ENCODE assay signal across 8 cellular contexts in genomic region chr20:62685781-62686555, GRCh38. TPM values are rescaled to one million over a fixed set of nuclear protein-coding genes. Genes with fewer than 3 reads are reported as not detected.
DNase-seq lines count a peak whose midpoint lies in the region; ATAC-seq and TF ChIP-seq lines count a peak whose summit lies in the region.

No MANE protein-coding gene starts in this region.

- H4K20me1 ChIP-seq in GM23338 (replicated peaks; ENCODE audit: insufficient read depth) (no peaks in the 10 kb centered on the region), SK-N-SH (ENCODE audit: insufficient read depth) (no peaks in the 10 kb centered on the region)

- H3K9me3 Mint-ChIP-seq in GM23338 = no peaks in the 10 kb centered on the region; the same call in 2 of the 3 replicates
- H3K9me3 Mint-ChIP-seq in activated CD4-positive, alpha-beta memory T cell treated with anti-CD3 and anti-CD28 coated beads for 36 hours = no peaks in the 10 kb centered on the region
- no peaks in the 10 kb centered on the region for H3K9me3 Mint-ChIP-seq in natural killer cell treated with Interleukin-12 subunit alpha and Interleukin-12 subunit beta and Interleukin-15 and Interleukin-18, amount 100 ng/mL, for 72 hours

- peaks cover 16% of the 10 kb centered on the region for H3K4me1 Mint-ChIP-seq in GM23338
- peaks cover 3% of the 10 kb centered on the region for H3K4me1 Mint-ChIP-seq in activated CD4-positive, alpha-beta memory T cell treated with anti-CD3 and anti-CD28 coated beads for 36 hours (ENCODE audit: low read depth)
- peaks cover 0 to 13% of the 10 kb centered on the region in 2 donors for H3K4me1 Mint-ChIP-seq in natural killer cell treated with Interleukin-12 subunit alpha and Interleukin-12 subunit beta and Interleukin-15 and Interleukin-18, amount 100 ng/mL, for 72 hours (ENCODE audit: low read depth in 2 of 2)

- H3K4me3 ChIP-seq in GM23338 (no peak overlapping the region), SK-N-SH (ENCODE audit: low read depth in 2 of 2, low read length in 1 of 2) (no peak overlapping the region)

- CTCF ChIA-PET in activated CD4-positive, alpha-beta memory T cell treated with anti-CD3 and anti-CD28 coated beads for 36 hours (lab: Charles Lee) = interaction anchor here (0.9 to 1.5 kb wide), 4 partner anchors 18 to 122 kb away, joined by 3 to 5 read pairs (median 4); no protein-coding TSS in a partner anchor
- CTCF ChIA-PET in SK-N-SH (lab: Yijun Ruan, JAX) = interaction anchor here (1.2 to 1.5 kb wide), 2 partner anchors 17 to 105 kb away, joined by 5 read pairs; no protein-coding TSS in a partner anchor

- H3K36me3 ChIP-seq in GM23338 (ENCODE audit: insufficient read depth) = no peaks in the 10 kb centered on the region
- H3K36me3 ChIP-seq in SK-N-SH (replicated peaks in 1 of 2; ENCODE audit: control insufficient read depth in 1 of 2, insufficient read depth in 2 of 2, low read length in 1 of 2) = no peaks in the 10 kb centered on the region

- intact Hi-C loops in activated CD4-positive, alpha-beta memory T cell treated with anti-CD3 and anti-CD28 coated beads for 36 hours (cut with micrococcal nuclease) = no loop called here

- no peak overlapping the region for H3K4me3 Mint-ChIP-seq in GM23338
- H3K4me3 Mint-ChIP-seq in activated CD4-positive, alpha-beta memory T cell treated with anti-CD3 and anti-CD28 coated beads for 36 hours = no peak overlapping the region
- no peak overlapping the region for H3K4me3 Mint-ChIP-seq in natural killer cell treated with Interleukin-12 subunit alpha and Interleukin-12 subunit beta and Interleukin-15 and Interleukin-18, amount 100 ng/mL, for 72 hours

- H3K27ac ChIP-seq in GM23338 (ENCODE audit: low read depth) = no peak overlapping the region
- no peak overlapping the region for H3K27ac ChIP-seq in SK-N-SH (ENCODE audit: low read depth in 2 of 2, low read length in 1 of 2)

- H3K27me3 Mint-ChIP-seq in GM23338 (ENCODE audit: insufficient read depth, low read depth, poor library complexity) = peaks cover 15% of the 10 kb centered on the region
- peaks cover 3% of the 10 kb centered on the region for H3K27me3 Mint-ChIP-seq in activated CD4-positive, alpha-beta memory T cell treated with anti-CD3 and anti-CD28 coated beads for 36 hours
- peaks cover 0 to 9% of the 10 kb centered on the region in 2 donors for H3K27me3 Mint-ChIP-seq in natural killer cell treated with Interleukin-12 subunit alpha and Interleukin-12 subunit beta and Interleukin-15 and Interleukin-18, amount 100 ng/mL, for 72 hours

- no peak overlapping the region for H3K9ac ChIP-seq in SK-N-SH

- ATAC-seq in GM23338 (peak; percentile 54), GM19324 (IDR thresholded peaks at IDR 0.05; ENCODE audit: low FRiP score, unreplicated experiment) (no peak)
- ATAC-seq in natural killer cell treated with Interleukin-12 subunit alpha and Interleukin-12 subunit beta and Interleukin-15 and Interleukin-18, amount 100 ng/mL, for 72 hours = peak; percentile 17 to 48

- no peak for TF ChIP-seq EP300 in SK-N-SH (IDR thresholded peaks at IDR 0.05; ENCODE audit: borderline replicate concordance in 1 of 2, low read depth in 1 of 2, low read length in 1 of 2)

- POLR2A ChIA-PET in activated CD4-positive, alpha-beta memory T cell treated with anti-CD3 and anti-CD28 coated beads for 36 hours (lab: Charles Lee) = no interaction called here
- POLR2A ChIA-PET in SK-N-SH (lab: Yijun Ruan, JAX) = no interaction called here

- H3K27ac Mint-ChIP-seq in GM23338 = no peak overlapping the region
- no peak overlapping the region for H3K27ac Mint-ChIP-seq in activated CD4-positive, alpha-beta memory T cell treated with anti-CD3 and anti-CD28 coated beads for 36 hours
- peak overlapping the region in 1 of 2 donors; percentile 5 for H3K27ac Mint-ChIP-seq in natural killer cell treated with Interleukin-12 subunit alpha and Interleukin-12 subunit beta and Interleukin-15 and Interleukin-18, amount 100 ng/mL, for 72 hours

- H3K4me2 ChIP-seq in GM23338 (no peak overlapping the region), SK-N-SH (no peak overlapping the region)

- H3K9me2 ChIP-seq in GM23338 (ENCODE audit: insufficient read depth) (no peaks in the 10 kb centered on the region), SK-N-SH (no peaks in the 10 kb centered on the region)

- TF ChIP-seq RAD21 in SK-N-SH (IDR thresholded peaks at IDR 0.05; ENCODE audit: low read length) = no peak

- H3F3A ChIP-seq in GM23338 (replicated peaks; ENCODE audit: low read depth) (no peaks in the 10 kb centered on the region), SK-N-SH (replicated peaks; ENCODE audit: insufficient read depth) (no peaks in the 10 kb centered on the region)

- H3K4me1 ChIP-seq in GM23338 (ENCODE audit: insufficient read depth) = no peaks in the 10 kb centered on the region
- peaks cover 0 to 4% of the 10 kb centered on the region in 2 experiments; a peak in 2 of 4 replicates for H3K4me1 ChIP-seq in SK-N-SH (ENCODE audit: control insufficient read depth in 1 of 2, insufficient read depth in 2 of 2, low read depth in 1 of 2, low read length in 1 of 2)

- H3K79me2 ChIP-seq in GM23338 (replicated peaks; ENCODE audit: insufficient read depth) (no peaks in the 10 kb centered on the region), SK-N-SH (ENCODE audit: insufficient read depth) (no peaks in the 10 kb centered on the region)

- no peak for DNase-seq in GM23338 (ENCODE audit: low spot score)
- peak; percentile 74 for DNase-seq in NCI-H2196 (lab: John Stamatoyannopoulos, UW; ENCODE audit: unreplicated experiment)
- peak; percentile 25 for DNase-seq in activated CD4-positive, alpha-beta memory T cell treated with anti-CD3 and anti-CD28 coated beads for 36 hours
- no peak for DNase-seq in natural killer cell treated with Interleukin-12 subunit alpha and Interleukin-12 subunit beta and Interleukin-15 and Interleukin-18, amount 100 ng/mL, for 72 hours (ENCODE audit: low spot score)
- DNase-seq in iPS-NIHi11 (ENCODE audit: low spot score) = no peak
- DNase-seq in dedifferentiated amniotic fluid mesenchymal stem cell (ENCODE audit: extremely low spot score) = no peak
- DNase-seq in SK-N-SH = no peak

- H3K36me3 Mint-ChIP-seq in GM23338 (ENCODE audit: low read depth) = no peaks in the 10 kb centered on the region
- H3K36me3 Mint-ChIP-seq in activated CD4-positive, alpha-beta memory T cell treated with anti-CD3 and anti-CD28 coated beads for 36 hours = no peaks in the 10 kb centered on the region
- no peaks in the 10 kb centered on the region for H3K36me3 Mint-ChIP-seq in natural killer cell treated with Interleukin-12 subunit alpha and Interleukin-12 subunit beta and Interleukin-15 and Interleukin-18, amount 100 ng/mL, for 72 hours

- TF ChIP-seq CTCF in GM23338 (conservative IDR thresholded peaks at IDR 0.05; ENCODE audit: low read depth in 2 of 2) (no peak), SK-N-SH (IDR thresholded peaks at IDR 0.05) (no peak)

- H2AFZ ChIP-seq in GM23338 (no peak overlapping the region), SK-N-SH (ENCODE audit: low read depth) (no peak overlapping the region)

- H3K27me3 ChIP-seq in GM23338 (ENCODE audit: insufficient read depth) (no peaks in the 10 kb centered on the region), SK-N-SH (ENCODE audit: insufficient read depth) (no peaks in the 10 kb centered on the region)

- no peaks in the 10 kb centered on the region for H3K9me3 ChIP-seq in SK-N-SH

- WGBS in SK-N-SH (ENCODE audit: low lambda C conversion rate) = 75% methylated on average over 26 of the region's 27 CpGs

TF ChIP-seq in SK-N-SH, 30 proteins besides CTCF, POLR2A, EP300 and RAD21 (continues in another document):
- TF ChIP-seq FOSL2 (IDR thresholded peaks at IDR 0.05; ENCODE audit: borderline replicate concordance, low read depth) = no peak
- TF ChIP-seq RCOR1 (IDR thresholded peaks at IDR 0.05; ENCODE audit: low read length) = no peak
- TF ChIP-seq FOXM1 (IDR thresholded peaks at IDR 0.05; ENCODE audit: low read depth) = no peak
- no peak for TF ChIP-seq TCF12 (IDR thresholded peaks at IDR 0.05)
- no peak for TF ChIP-seq FOXJ3 (CRISPR knock-in tag; IDR thresholded peaks at IDR 0.05)
- no peak for TF ChIP-seq SIN3A (IDR thresholded peaks at IDR 0.05; ENCODE audit: borderline replicate concordance, low read depth, low read length)
- no peak for TF ChIP-seq ZBTB33 (IDR thresholded peaks at IDR 0.05; ENCODE audit: borderline replicate concordance, low read depth)

RNA-seq across cellular contexts. Expression of gene NTSR1, which starts 22.7 kb away (rescaled TPM):
- total RNA-seq in GM23338 (2014; rRNA removed; shearing (Covaris generic)) = 1.4 and 1.7 TPM in 2 replicates
- 0.15 and 0.52 TPM in 2 replicates for polyA plus RNA-seq in GM23338 (2016; fragmentation: Nextera tagmentation; extraction: Ambion mirVana)
- total RNA-seq in activated CD4-positive, alpha-beta memory T cell treated with anti-CD3 and anti-CD28 coated beads for 36 hours = not detected
- not detected for total RNA-seq in natural killer cell treated with Interleukin-12 subunit alpha and Interleukin-12 subunit beta and Interleukin-15 and Interleukin-18, amount 100 ng/mL, for 72 hours
- 3.1 and 8.2 TPM in 2 replicates for polyA plus RNA-seq in SK-N-SH (2012; rRNA removed)
- 2.1 and 4.3 TPM in 2 replicates for polyA plus RNA-seq in SK-N-SH (2012; cell fraction: cytosol; rRNA removed)
- 6.4 and 11.3 TPM in 2 replicates for polyA plus RNA-seq in SK-N-SH (2012; cell fraction: nucleus; rRNA removed)

RNA-seq across cellular contexts. Expression of gene SLCO4A1, which starts 43.7 kb away (rescaled TPM):
- total RNA-seq in GM23338 (2014; rRNA removed; shearing (Covaris generic)) = 38.3 and 41.6 TPM in 2 replicates
- polyA plus RNA-seq in GM23338 (2016; fragmentation: Nextera tagmentation; extraction: Ambion mirVana) = 27.2 and 28.5 TPM in 2 replicates
- total RNA-seq in activated CD4-positive, alpha-beta memory T cell treated with anti-CD3 and anti-CD28 coated beads for 36 hours = 10 to 100 TPM; 29.6 to 30.7 TPM
- 10 to 100 TPM; 42.9 to 88.3 TPM for total RNA-seq in natural killer cell treated with Interleukin-12 subunit alpha and Interleukin-12 subunit beta and Interleukin-15 and Interleukin-18, amount 100 ng/mL, for 72 hours
- polyA plus RNA-seq in SK-N-SH (2012; rRNA removed) = 0.33 and 0.36 TPM in 2 replicates
- 0.19 and 0.42 TPM in 2 replicates for polyA plus RNA-seq in SK-N-SH (2012; cell fraction: cytosol; rRNA removed)
- polyA plus RNA-seq in SK-N-SH (2012; cell fraction: nucleus; rRNA removed) = 0.55 and 0.91 TPM in 2 replicates

Comparison
In these comparisons a context has a peak if more than half of its experiments do, and no peak if none do; other contexts are left out.
1. DNase-seq: peak in NCI-H2196 (single experiment) and activated CD4-positive, alpha-beta memory T cell treated with anti-CD3 and anti-CD28 coated beads for 36 hours (single experiment); none in GM23338 (single experiment), natural killer cell treated with Interleukin-12 subunit alpha and Interleukin-12 subunit beta and Interleukin-15 and Interleukin-18, amount 100 ng/mL, for 72 hours (single experiment), iPS-NIHi11 (single experiment), dedifferentiated amniotic fluid mesenchymal stem cell (single experiment) and SK-N-SH (single experiment).